In genomic region chr3:129473766-129474152, GRCh38 we compare ENCODE assay signal across 33 cellular contexts. TPM values are rescaled to one million over a fixed set of nuclear protein-coding genes. Genes with fewer than 3 reads are reported as not detected.
"Had no signal": no experiment of that assay in that cellular context is flagged by ENCODE, and none has a peak within 500 bp of the region (broad histone marks: within the 10 kb centered on the region; RNA-seq: fewer than 3 reads in every experiment).

No MANE protein-coding gene starts in this region.

- DNase-seq: activated B cell treated with CpG ODN at 0.5 μM for 24 hours; activated CD4-positive, alpha-beta memory T cell treated with anti-CD3 and anti-CD28 coated beads for 36 hours; activated CD4-positive, alpha-beta T cell treated with anti-CD3 and anti-CD28 coated beads for 4 hours; activated CD4-positive, alpha-beta T cell treated with anti-CD3 and anti-CD28 coated beads, Interleukin-2, amount 10 ng/mL, durations not matched to agents 24 days and 14 days; activated CD4-positive, alpha-beta T cell treated with anti-CD3 and anti-CD28 coated beads, Interleukin-2, amount 50 U/mL, for 1 hour; activated CD4-positive, alpha-beta T cell treated with anti-CD3 and anti-CD28 coated beads, Interleukin-2, amount 50 U/mL, for 4 hours; activated CD4-positive, CD25-positive, alpha-beta regulatory T cell treated with anti-CD3 and anti-CD28 coated beads, Interleukin-2, amount 50 U/mL, for 72 hours; activated CD8-positive, alpha-beta memory T cell treated with anti-CD3 and anti-CD28 coated beads, Interleukin-2, amount 50 U/mL, for 4 hours; activated CD8-positive, alpha-beta T cell treated with anti-CD3 and anti-CD28 coated beads for 36 hours; activated effector memory CD4-positive, alpha-beta T cell treated with Interleukin-2 at 50 U/mL for 16 hours; activated gamma-delta T cell; activated naive CD4-positive, alpha-beta T cell treated with anti-CD3 and anti-CD28 coated beads, Interleukin-2, amount 10 ng/mL, durations not matched to agents 7 days and 5 days; activated naive CD4-positive, alpha-beta T cell treated with Interleukin-2 at 50 U/mL for 16 hours; activated naive CD8-positive, alpha-beta T cell treated with anti-CD3 and anti-CD28 coated beads, Interleukin-2, amount 10 ng/mL, durations not matched to agents 7 days and 5 days; activated naive CD8-positive, alpha-beta T cell treated with anti-CD3 and anti-CD28 coated beads, Interleukin-2, amount 50 U/mL, for 24 hours; activated T-cell treated with anti-CD3 and anti-CD28 coated beads for 4 hours; activated T-cell treated with anti-CD3 and anti-CD28 coated beads, Interleukin-2, amount 50 U/mL, for 1 hour; activated T-cell treated with anti-CD3 and anti-CD28 coated beads, Interleukin-2, amount 50 U/mL, for 4 hours; activated T-cell treated with anti-CD3 and anti-CD28 coated beads, Interleukin-2, amount 50 U/mL, for 72 hours; amygdala; anterior cingulate cortex; caudate nucleus; cerebellar nuclear complex; T-helper 1 cell; T-helper 2 cell; T-helper 9 cell had no signal

- H3K9me3 ChIP-seq: ascending aorta had no signal

- H3K27me3 ChIP-seq: ascending aorta, cardiac muscle cell had no signal

- ATAC-seq: activated CD8-positive, alpha-beta T cell treated with anti-CD3 and anti-CD28 coated beads for 36 hours; activated naive CD8-positive, alpha-beta T cell treated with anti-CD3 and anti-CD28 coated beads, Interleukin-2, amount 50 U/mL, for 24 hours; activated T-cell treated with anti-CD3 and anti-CD28 coated beads, Interleukin-2, amount 50 U/mL, for 4 hours; activated T-cell treated with anti-CD3 and anti-CD28 coated beads, Interleukin-2, amount 50 U/mL, for 72 hours had no signal

- H3K4me3 ChIP-seq: ascending aorta, cardiac muscle cell had no signal

- H3K27ac ChIP-seq: ascending aorta, cardiac muscle cell, VCaP had no signal

- H3K4me1 ChIP-seq: ascending aorta had no signal

RNA-seq across cellular contexts. Expression of gene EFCAB12, which starts 45.3 kb away (rescaled TPM):
- total RNA-seq: ascending aorta, bronchial epithelial cell had no signal

RNA-seq across cellular contexts. Expression of gene RHO, which starts 54.7 kb away (rescaled TPM):
- total RNA-seq: activated B cell treated with CpG ODN at 0.5 μM for 24 hours; activated CD4-positive, alpha-beta memory T cell treated with anti-CD3 and anti-CD28 coated beads for 36 hours; activated CD4-positive, alpha-beta T cell treated with anti-CD3 and anti-CD28 coated beads, Interleukin-2, amount 10 ng/mL, durations not matched to agents 24 days and 14 days; activated CD8-positive, alpha-beta memory T cell treated with anti-CD3 and anti-CD28 coated beads for 36 hours; activated CD8-positive, alpha-beta T cell treated with anti-CD3 and anti-CD28 coated beads for 36 hours; activated naive CD8-positive, alpha-beta T cell treated with anti-CD3 and anti-CD28 coated beads, Interleukin-2, amount 10 ng/mL, durations not matched to agents 7 days and 5 days; activated T-cell treated with anti-CD3 and anti-CD28 coated beads, Interleukin-2, amount 50 U/mL, for 4 hours; activated T-cell treated with anti-CD3 and anti-CD28 coated beads, Interleukin-2, amount 50 U/mL, for 72 hours; activated T-helper 2 cell treated with anti-CD3 and anti-CD28 coated beads, Interferon-gamma antibody, Interleukin-2, Interleukin-4, amounts not matched to agents 10 μg/mL and 5 μg/mL and 100 μg/mL, durations not matched to agents 14 hours and 24 hours and 36 hours; ascending aorta; bronchial epithelial cell; cardiac muscle cell had no signal
- polyA plus RNA-seq: adipose tissue, cardiac muscle cell had no signal
